In genomic region chr1:161019767-161020572, GRCh38 we compare ENCODE assay signal across 7 cellular contexts. TPM values are rescaled to one million over a fixed set of nuclear protein-coding genes. Genes with fewer than 3 reads are reported as not detected.
DNase-seq lines count a peak whose midpoint lies in the region; ATAC-seq and TF ChIP-seq lines count a peak whose summit lies in the region.

No MANE protein-coding gene starts in this region.

- ATAC-seq in GM18498 (IDR thresholded peaks at IDR 0.05; ENCODE audit: unreplicated experiment) = peak; percentile 7

- in situ Hi-C loops in astrocyte of the cerebellum (cut with HindIII; ENCODE audit: low sequenced_read_pairs) = no loop called here

- TF ChIP-seq CTCF in astrocyte of the cerebellum (IDR thresholded peaks at IDR 0.05; ENCODE audit: low read depth, low read length, missing control alignments) (no peak), kidney epithelial cell (IDR thresholded peaks at IDR 0.05; ENCODE audit: insufficient read depth, low read length, poor library complexity, severe bottlenecking) (no peak)

- H3K27me3 ChIP-seq in kidney epithelial cell (ENCODE audit: control insufficient read depth, insufficient read depth, low read length) = no peaks in the 10 kb centered on the region

- DNase-seq in M059J (ENCODE audit: low read depth) (peak; percentile 36), astrocyte of the cerebellum (ENCODE audit: low read depth) (no peak), kidney epithelial cell (ENCODE audit: low read depth) (no peak), superior temporal gyrus (ENCODE audit: extremely low spot score) (peak; percentile 29), ecto neural progenitor cell (ENCODE audit: low spot score) (no peak)
- no peak for DNase-seq in stimulated activated naive CD4-positive, alpha-beta T cell treated with Interleukin-2 at 50 U/mL for 16 hours (lab: John Stamatoyannopoulos, UW)

- H3K4me3 ChIP-seq in astrocyte of the cerebellum (ENCODE audit: low read depth, low read length) = peak overlapping the region; percentile 50
- peak overlapping the region; percentile 68 for H3K4me3 ChIP-seq in kidney epithelial cell (ENCODE audit: low read depth, low read length)

- no peaks in the 10 kb centered on the region for H3K36me3 ChIP-seq in kidney epithelial cell (ENCODE audit: control insufficient read depth, insufficient read depth, low read length)

RNA-seq across cellular contexts. Expression of gene F11R, which starts 1.0 kb away (rescaled TPM):
- 46.8 and 90.8 TPM in 2 replicates for total RNA-seq in M059J (2014; rRNA removed; shearing (Covaris generic))
- total RNA-seq in kidney epithelial cell = 81.7 and 87.0 TPM in 2 replicates

RNA-seq across cellular contexts. Expression of gene TSTD1, which starts 18.8 kb away (rescaled TPM):
- total RNA-seq in M059J (2014; rRNA removed; shearing (Covaris generic)) = 0.27 and 0.44 TPM in 2 replicates
- total RNA-seq in kidney epithelial cell = 112 and 116 TPM in 2 replicates

RNA-seq across cellular contexts. Expression of gene USF1, which starts 25.8 kb away (rescaled TPM):
- total RNA-seq in M059J (2014; rRNA removed; shearing (Covaris generic)) = 82.7 and 89.0 TPM in 2 replicates
- total RNA-seq in kidney epithelial cell = 45.9 and 55.7 TPM in 2 replicates

RNA-seq across cellular contexts. Expression of gene ARHGAP30, which starts 49.7 kb away (rescaled TPM):
- total RNA-seq in M059J (2014; rRNA removed; shearing (Covaris generic)) = 0.12 TPM in 1 of 2 replicates, not detected in the other
- 0.07 and 0.42 TPM in 2 replicates for total RNA-seq in kidney epithelial cell

Comparison
In these comparisons a context has a peak if more than half of its experiments do, and no peak if none do; other contexts are left out.
1. DNase-seq: peak in M059J (single experiment) and superior temporal gyrus (single experiment); none in astrocyte of the cerebellum (single experiment), kidney epithelial cell (single experiment), stimulated activated naive CD4-positive, alpha-beta T cell treated with Interleukin-2 at 50 U/mL for 16 hours (single experiment) and ecto neural progenitor cell (single experiment).
2. RNA of gene TSTD1, which starts 18.8 kb away (total RNA-seq): 112 to 116 TPM in kidney epithelial cell; 0.27 to 0.44 TPM in M059J; every median in the first group is over 10 times any median in the second.